7 cellular contexts compared by ENCODE assay signal in the genomic region with DNA sequence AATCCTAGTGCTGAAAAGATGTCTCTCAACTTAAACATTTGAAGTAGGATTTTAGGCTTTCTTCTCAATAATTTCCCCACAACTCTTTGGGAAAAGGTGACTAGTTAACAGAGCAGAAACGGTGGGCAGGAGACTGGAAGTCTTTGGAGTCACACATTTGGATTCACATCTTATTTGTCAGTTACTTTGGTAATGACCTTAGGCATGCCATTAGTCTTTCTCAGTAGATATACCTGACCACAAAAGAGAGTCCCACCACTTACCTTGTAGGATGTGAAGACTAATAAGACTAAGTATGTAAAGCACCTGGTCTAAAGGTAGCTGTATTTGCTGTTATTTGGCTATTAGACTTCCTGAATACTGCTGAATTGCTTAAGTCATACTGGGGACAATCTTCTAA. TPM values are rescaled to one million over a fixed set of nuclear protein-coding genes. Genes with fewer than 3 reads are reported as not detected.
DNase-seq lines count a peak whose midpoint lies in the region; ATAC-seq and TF ChIP-seq lines count a peak whose summit lies in the region.

No MANE protein-coding gene starts in this region.

- H3K27me3 ChIP-seq in PC-3 (ENCODE audit: low read length) (no peaks in the 10 kb centered on the region), breast epithelium (no peaks in the 10 kb centered on the region), mucosa of rectum (ENCODE audit: control insufficient read depth in 2 of 2, insufficient read depth in 2 of 2, low read length in 2 of 2) (no peaks in the 10 kb centered on the region), tibial artery (no peaks in the 10 kb centered on the region), ovary (no peaks in the 10 kb centered on the region)

- no peaks in the 10 kb centered on the region for H3K9me3 ChIP-seq in PC-3 (ENCODE audit: low read length)
- no peaks in the 10 kb centered on the region for H3K9me3 ChIP-seq in breast epithelium
- H3K9me3 ChIP-seq in mucosa of rectum (ENCODE audit: control insufficient read depth in 2 of 2, low read length in 2 of 2): no peaks in the 10 kb centered on the region
- no peaks in the 10 kb centered on the region for H3K9me3 ChIP-seq in tibial artery
- no peaks in the 10 kb centered on the region for H3K9me3 ChIP-seq in ovary

- intact Hi-C loops in PC-3 (cut with micrococcal nuclease): loop anchor here (1.0 to 2.0 kb wide), 2 partner anchors 20 to 35 kb away; partner anchors contain the start of gene DAP
- intact Hi-C loops in breast epithelium (cut with DNase I; ENCODE audit: low total_unique reads): no loop called here
- intact Hi-C loops in tibial artery (cut with DNase I; ENCODE audit: low total_unique reads): no loop called here
- intact Hi-C loops in ovary (cut with DNase I): no loop called here

- DNase-seq in PC-3 (peak; percentile 72), breast epithelium (ENCODE audit: low spot score in 2 of 2) (no peak), tibial artery (no peak), RKO (ENCODE audit: low spot score) (no peak), SW480 (ENCODE audit: low spot score) (no peak), ovary (no peak)

- peak overlapping the region; percentile 24 for H3K4me3 ChIP-seq in PC-3 (ENCODE audit: low read length)
- no peak overlapping the region for H3K4me3 ChIP-seq in breast epithelium
- H3K4me3 ChIP-seq in mucosa of rectum (ENCODE audit: low read length in 2 of 2): no peak overlapping the region
- peak overlapping the region in 1 of 2 donors; percentile 33 for H3K4me3 ChIP-seq in tibial artery
- H3K4me3 ChIP-seq in ovary: no peak overlapping the region

- H3F3A ChIP-seq in PC-3 (ENCODE audit: low read length, unreplicated experiment): peaks cover 21% of the 10 kb centered on the region

- TF ChIP-seq EP300 in ovary (IDR thresholded peaks at IDR 0.05): no peak

- CTCF ChIA-PET in PC-3 (lab: Charles Lee): interaction anchor here (1.1 to 1.3 kb wide), 3 partner anchors 10 to 30 kb away, joined by 3 to 4 read pairs (median 3); no protein-coding TSS in a partner anchor

- 0 out of 2 replicates have a peak overlapping the region, but pooled peaks have one; percentile 10 for H2AFZ ChIP-seq in PC-3 (ENCODE audit: low read length)

- H3K4me1 ChIP-seq in PC-3 (ENCODE audit: insufficient read depth, low read length) (peaks cover 60% of the 10 kb centered on the region), breast epithelium (no peaks in the 10 kb centered on the region), mucosa of rectum (ENCODE audit: control insufficient read depth in 2 of 2, insufficient read depth in 2 of 2, low read length in 2 of 2) (peaks cover 6% of the 10 kb centered on the region in 2 donors), tibial artery (peaks cover 0 to 38% (median 23%) of the 10 kb centered on the region in 4 donors), ovary (ENCODE audit: insufficient read depth) (peaks cover 2% of the 10 kb centered on the region)

- H3K36me3 ChIP-seq in PC-3 (ENCODE audit: low read depth, low read length): peaks cover 65% of the 10 kb centered on the region
- no peaks in the 10 kb centered on the region for H3K36me3 ChIP-seq in breast epithelium
- peaks cover 5 to 11% of the 10 kb centered on the region in 2 donors for H3K36me3 ChIP-seq in mucosa of rectum (ENCODE audit: control insufficient read depth in 2 of 2, insufficient read depth in 2 of 2, low read length in 2 of 2)
- H3K36me3 ChIP-seq in tibial artery: peaks cover 0 to 9% (median 0%) of the 10 kb centered on the region in 3 donors
- no peaks in the 10 kb centered on the region for H3K36me3 ChIP-seq in ovary

- H4K20me1 ChIP-seq in PC-3 (ENCODE audit: low read length): no peaks in the 10 kb centered on the region

- POLR2A ChIA-PET in PC-3 (lab: Charles Lee; ENCODE audit: unreplicated experiment): interaction anchor here (0.5 to 0.8 kb wide), 3 partner anchors 20 to 53 kb away, joined by 4 to 8 read pairs (median 6); partner anchors contain the start of gene DAP

- peaks cover 81% of the 10 kb centered on the region for H3K79me2 ChIP-seq in PC-3 (ENCODE audit: low read length)

- H3K9ac ChIP-seq in PC-3 (ENCODE audit: low read length) (peak overlapping the region; percentile 89), mucosa of rectum (ENCODE audit: low read depth in 1 of 2, low read length in 2 of 2) (no peak overlapping the region)

- 71 to 84% (median 78%) methylated on average over 1 of the region's 1 CpG for WGBS in ovary, 3 donors

- H3K27ac ChIP-seq in PC-3 (ENCODE audit: low read length): peak overlapping the region; percentile 95
- H3K27ac ChIP-seq in breast epithelium: peak overlapping the region; percentile 81 to 88
- H3K27ac ChIP-seq in mucosa of rectum (ENCODE audit: low read depth in 2 of 2, low read length in 2 of 2): peak overlapping the region; percentile 57 to 59
- H3K27ac ChIP-seq in tibial artery: peak overlapping the region; percentile 71
- H3K27ac ChIP-seq in ovary: no peak overlapping the region

- H3K4me2 ChIP-seq in PC-3 (ENCODE audit: low read length): peak overlapping the region; percentile 67

- TSS peak; percentile 92 for BruUV-seq in PC-3 (replicated peaks; lab: Mats Ljungman, UMichigan)

- ATAC-seq in PC-3: peak; percentile 7

- TF ChIP-seq POLR2A in breast epithelium (IDR thresholded peaks at IDR 0.05): no peak
- no peak for TF ChIP-seq POLR2A in ovary (IDR thresholded peaks at IDR 0.05)

- TF ChIP-seq CTCF in PC-3 (conservative IDR thresholded peaks at IDR 0.05; ENCODE audit: low read depth, low read length) (no peak), breast epithelium (IDR thresholded peaks at IDR 0.05) (no peak), tibial artery (IDR thresholded peaks at IDR 0.05) (no peak), ovary (IDR thresholded peaks at IDR 0.05) (no peak)

- H3K9me2 ChIP-seq in PC-3 (replicated peaks; ENCODE audit: low read length): no peaks in the 10 kb centered on the region

RNA-seq across cellular contexts. Expression of gene DAP, which starts 35.4 kb away (rescaled TPM):
- total RNA-seq in PC-3 (2014; rRNA removed) (106 and 152 TPM in 2 replicates), breast epithelium (10 to 100 TPM; 60.8 to 63.8 (median 61.9) TPM), ovary (100 to 1,000 TPM in 1 of 7 donors, 10 to 100 TPM in 6; 32.0 to 115 (median 88.5) TPM)
- polyA plus RNA-seq in ovary: 100 to 1,000 TPM in 1 of 2 donors, 10 to 100 TPM in 1; 68.9 to 159 TPM

Comparison
In these comparisons a context has a peak if more than half of its experiments do, and no peak if none do; other contexts are left out.
1. H3K27ac ChIP-seq: peak in PC-3 (single experiment), breast epithelium (2 of 2), mucosa of rectum (2 of 2) and tibial artery (2 of 2); none in ovary (0 of 2).